Comparison of ENCODE assay signal across 9 cellular contexts in the genomic region with DNA sequence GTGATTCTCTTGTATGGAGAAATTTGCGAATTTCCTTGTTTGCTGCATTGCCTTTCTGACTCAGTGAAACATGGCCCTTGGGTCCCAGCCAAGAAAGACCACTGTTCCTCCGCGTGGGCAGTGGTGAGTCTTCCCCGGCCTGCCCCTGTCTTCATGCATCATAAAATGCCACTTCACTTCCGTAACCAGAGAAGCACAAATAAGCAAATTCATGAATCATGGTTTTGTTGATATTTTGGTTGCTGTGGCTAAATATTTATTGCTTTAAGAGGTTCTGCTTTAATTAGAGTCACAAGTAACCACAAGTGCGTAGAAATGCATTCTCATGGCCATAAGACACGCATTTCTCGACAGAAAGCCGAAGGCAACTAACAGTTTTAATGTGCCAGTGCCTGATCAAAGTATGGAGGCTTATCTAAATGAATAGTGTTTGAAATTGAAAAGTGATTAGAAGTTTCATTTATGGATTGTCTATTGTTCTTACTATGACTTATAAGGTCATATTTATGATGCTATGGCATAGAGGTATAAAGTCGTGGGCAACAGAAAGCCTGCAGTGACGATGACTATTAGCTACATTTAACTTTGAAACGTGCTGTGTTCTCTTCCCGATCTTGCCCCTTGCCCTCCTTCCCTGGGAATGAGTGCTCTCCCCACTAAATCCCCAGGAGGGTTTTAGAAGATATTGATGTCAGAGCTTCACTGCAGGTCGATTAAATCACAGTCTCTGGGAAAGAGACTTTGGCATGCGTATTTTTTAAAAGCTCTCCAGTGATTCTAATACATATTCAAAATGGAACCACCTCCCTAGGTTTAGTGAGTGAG.
DNase-seq lines count a peak whose midpoint lies in the region; ATAC-seq and TF ChIP-seq lines count a peak whose summit lies in the region.
"Had no signal": no experiment of that assay in that cellular context is flagged by ENCODE, and none has a peak within 500 bp of the region (broad histone marks: within the 10 kb centered on the region; RNA-seq: fewer than 3 reads in every experiment).

No MANE protein-coding gene starts in this region.

- H3K36me3 ChIP-seq in left ventricle myocardium inferior (no peaks in the 10 kb centered on the region), SJCRH30 (no peaks in the 10 kb centered on the region), transverse colon (no peaks in the 10 kb centered on the region)

- H3K9me3 ChIP-seq in left ventricle myocardium inferior (replicated peaks): no peaks in the 10 kb centered on the region
- H3K9me3 ChIP-seq in SJCRH30 (replicated peaks): no peaks in the 10 kb centered on the region
- no peaks in the 10 kb centered on the region for H3K9me3 ChIP-seq in transverse colon

- H3K4me3 ChIP-seq in left ventricle myocardium inferior (no peak overlapping the region), SJCRH30 (peak overlapping the region; percentile 18; the same call in 1 of the 2 replicates), foreskin fibroblast (ENCODE audit: low read depth in 1 of 2, low read length in 2 of 2) (no peak overlapping the region), transverse colon (no peak overlapping the region)

- intact Hi-C loops in left ventricle myocardium inferior (cut with micrococcal nuclease): no loop called here
- intact Hi-C loops in cardiac septum (cut with DNase I): loop anchor here (10.0 kb wide), 1 partner anchor 234 kb away; no protein-coding TSS in a partner anchor
- intact Hi-C loops in transverse colon (cut with DNase I; ENCODE audit: low total_unique reads): no loop called here

- no peak for TF ChIP-seq EP300 in transverse colon (IDR thresholded peaks at IDR 0.05; ENCODE audit: low read depth)

- H3K27me3 ChIP-seq in left ventricle myocardium inferior (ENCODE audit: low read depth) (no peaks in the 10 kb centered on the region), SJCRH30 (no peaks in the 10 kb centered on the region), transverse colon (no peaks in the 10 kb centered on the region)

- TF ChIP-seq CTCF in left ventricle myocardium inferior (IDR thresholded peaks at IDR 0.05; ENCODE audit: borderline replicate concordance) (no peak), foreskin fibroblast (IDR thresholded peaks at IDR 0.05; ENCODE audit: low read depth, low read length) (no peak), transverse colon (IDR thresholded peaks at IDR 0.05) (no peak)

- no peak for ATAC-seq in HG03139 (IDR thresholded peaks at IDR 0.05; ENCODE audit: unreplicated experiment)
- ATAC-seq in HG02623 (IDR thresholded peaks at IDR 0.05; ENCODE audit: unreplicated experiment): no peak

- 58 to 67% methylated on average over 14 to 15 of the region's 15 CpGs for WGBS in transverse colon (ENCODE audit: low coverage in 1 of 2), 2 donors

- in situ Hi-C loops in transverse colon (cut with MboI; ENCODE audit: low pct_ligation_motif_present in 1 of 4, low pct_unique_long_range_greater_than_20kb in 1 of 4, low sequenced_read_pairs in 3 of 4): no loop called here

- H3K4me1 ChIP-seq in left ventricle myocardium inferior: peaks cover 80% of the 10 kb centered on the region
- peaks cover 26% of the 10 kb centered on the region for H3K4me1 ChIP-seq in SJCRH30
- peaks cover 0 to 18% (median 5%) of the 10 kb centered on the region in 4 donors for H3K4me1 ChIP-seq in transverse colon

- H3K27ac ChIP-seq in left ventricle myocardium inferior (replicated peaks) (peak overlapping the region; percentile 100), SJCRH30 (no peak overlapping the region), transverse colon (peak overlapping the region in 1 of 4 donors; percentile 44)

- no peak for TF ChIP-seq POLR2A in transverse colon (IDR thresholded peaks at IDR 0.05)

- DNase-seq in left ventricle myocardium inferior (no peak), cardiac septum (ENCODE audit: low spot score) (no peak), SJCRH30 (peak; percentile 44 to 45), foreskin fibroblast (peak; percentile 95 to 97), transverse colon (peak; percentile 32), GM03348 (ENCODE audit: low spot score) (no peak)
- DNase-seq: GF-D8 had no signal

Comparison
In these comparisons a context has a peak if more than half of its experiments do, and no peak if none do; other contexts are left out.
1. DNase-seq: peak in SJCRH30 (2 of 2), foreskin fibroblast (2 of 2) and transverse colon (single experiment); none in left ventricle myocardium inferior (single experiment), cardiac septum (single experiment) and GM03348 (single experiment).